In the genomic region with DNA sequence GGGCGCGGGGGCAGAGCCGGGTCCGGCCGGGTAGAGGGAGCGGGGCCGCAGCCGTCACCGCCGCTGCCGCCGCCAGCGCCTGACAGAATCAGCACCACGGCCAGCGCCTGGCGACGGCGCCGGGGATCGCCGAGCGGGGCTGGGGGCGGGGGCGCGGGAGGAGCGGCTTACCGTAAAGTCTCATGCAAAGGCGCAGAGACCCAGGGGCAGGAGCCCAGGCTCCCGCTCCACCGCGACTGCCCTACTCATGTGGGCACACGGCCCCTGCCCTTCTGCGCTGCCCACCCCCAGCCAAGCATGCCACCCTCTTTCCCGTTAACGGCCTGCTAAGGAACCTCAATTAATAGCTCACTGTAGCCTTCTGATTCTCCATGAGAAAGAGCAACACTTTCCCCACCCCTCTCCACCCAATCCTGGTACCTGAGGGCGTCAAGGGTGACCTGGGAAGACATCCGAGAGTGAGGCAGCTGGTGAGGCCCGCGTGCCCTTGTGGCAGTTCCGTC, we compare ENCODE assay signal across 9 cellular contexts. TPM values are rescaled to one million over a fixed set of nuclear protein-coding genes. Genes with fewer than 3 reads are reported as not detected.
A peak's percentile ranks its signal among the peaks of the same experiment; 100 is the strongest.
DNase-seq lines count a peak whose midpoint lies in the region; ATAC-seq and TF ChIP-seq lines count a peak whose summit lies in the region.
"Had no signal": no experiment of that assay in that cellular context is flagged by ENCODE, and none has a peak within 500 bp of the region (broad histone marks: within the 10 kb centered on the region; RNA-seq: fewer than 3 reads in every experiment).

A gene with protein sequence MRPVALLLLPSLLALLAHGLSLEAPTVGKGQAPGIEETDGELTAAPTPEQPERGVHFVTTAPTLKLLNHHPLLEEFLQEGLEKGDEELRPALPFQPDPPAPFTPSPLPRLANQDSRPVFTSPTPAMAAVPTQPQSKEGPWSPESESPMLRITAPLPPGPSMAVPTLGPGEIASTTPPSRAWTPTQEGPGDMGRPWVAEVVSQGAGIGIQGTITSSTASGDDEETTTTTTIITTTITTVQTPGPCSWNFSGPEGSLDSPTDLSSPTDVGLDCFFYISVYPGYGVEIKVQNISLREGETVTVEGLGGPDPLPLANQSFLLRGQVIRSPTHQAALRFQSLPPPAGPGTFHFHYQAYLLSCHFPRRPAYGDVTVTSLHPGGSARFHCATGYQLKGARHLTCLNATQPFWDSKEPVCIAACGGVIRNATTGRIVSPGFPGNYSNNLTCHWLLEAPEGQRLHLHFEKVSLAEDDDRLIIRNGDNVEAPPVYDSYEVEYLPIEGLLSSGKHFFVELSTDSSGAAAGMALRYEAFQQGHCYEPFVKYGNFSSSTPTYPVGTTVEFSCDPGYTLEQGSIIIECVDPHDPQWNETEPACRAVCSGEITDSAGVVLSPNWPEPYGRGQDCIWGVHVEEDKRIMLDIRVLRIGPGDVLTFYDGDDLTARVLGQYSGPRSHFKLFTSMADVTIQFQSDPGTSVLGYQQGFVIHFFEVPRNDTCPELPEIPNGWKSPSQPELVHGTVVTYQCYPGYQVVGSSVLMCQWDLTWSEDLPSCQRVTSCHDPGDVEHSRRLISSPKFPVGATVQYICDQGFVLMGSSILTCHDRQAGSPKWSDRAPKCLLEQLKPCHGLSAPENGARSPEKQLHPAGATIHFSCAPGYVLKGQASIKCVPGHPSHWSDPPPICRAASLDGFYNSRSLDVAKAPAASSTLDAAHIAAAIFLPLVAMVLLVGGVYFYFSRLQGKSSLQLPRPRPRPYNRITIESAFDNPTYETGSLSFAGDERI (minus strand): TSS at position 98 of the 503 bp plus-strand sequence. CDS start 164 bp downstream, outside the sequence.

- intact Hi-C loops in Panc1 (cut with micrococcal nuclease; ENCODE audit: unreplicated experiment), result no loop called here
- intact Hi-C loops in testis (cut with DNase I; ENCODE audit: low total_unique reads), result no loop called here

- no peak within 1 kb of the TSS for H2AFZ ChIP-seq in osteoblast (ENCODE audit: low read length)

- no TSS peak for BruUV-seq in Panc1 (replicated peaks; lab: Mats Ljungman, UMichigan)

- H3K4me2 ChIP-seq in osteoblast (ENCODE audit: insufficient read depth, low read length), result no peak within 1 kb of the TSS

- H3K27ac ChIP-seq in Panc1 (ENCODE audit: low read length), result no peak within 1 kb of the TSS
- H3K27ac ChIP-seq in osteoblast (ENCODE audit: low read depth, low read length), result no peak within 1 kb of the TSS
- H3K27ac ChIP-seq in testis, result no peak within 1 kb of the TSS

- CTCF ChIA-PET in Panc1 (lab: Charles Lee), result no interaction called here

- in situ Hi-C loops in Panc1 (cut with HindIII; ENCODE audit: low pct_unique_long_range_greater_than_20kb, low sequenced_read_pairs), result no loop called here

- H3K27me3 ChIP-seq in Panc1 (ENCODE audit: control insufficient read depth, insufficient read depth, low read length) (peaks cover 26% of the 10 kb centered on the region; the same call in 1 of the 2 replicates), osteoblast (ENCODE audit: insufficient read depth, low read length) (peaks cover 66% of the 10 kb centered on the region), testis (no peaks in the 10 kb centered on the region)

- TF ChIP-seq CTCF in Panc1 (IDR thresholded peaks at IDR 0.05) (no peak), osteoblast (IDR thresholded peaks at IDR 0.05; ENCODE audit: extremely low read depth, low read depth, low read length) (no peak), testis (IDR thresholded peaks at IDR 0.05) (peak in 1 of 3 experiments; percentile 27)

- DNase-seq in AML-193 (lab: John Stamatoyannopoulos, UW), result peak; percentile 14 to 20
- DNase-seq in HUDEP-2 (lab: John Stamatoyannopoulos, UW; ENCODE audit: unreplicated experiment in 76 of 76), result peak in 41 of 76 experiments; percentile 1 to 64 (median 26)
- DNase-seq in Panc1 (ENCODE audit: low read depth, low spot score), result no peak
- DNase-seq in activated gamma-delta T cell (lab: John Stamatoyannopoulos, UW), result peak; percentile 36
- DNase-seq in germinal center (ENCODE audit: low spot score), result peak; percentile 81
- DNase-seq in osteoblast (ENCODE audit: insufficient read length, low spot score, missing footprints), result peak; percentile 98
- DNase-seq in testis, result peak; percentile 85

- H3K79me2 ChIP-seq in osteoblast (ENCODE audit: insufficient read depth, low read length), result no peaks in the 10 kb centered on the region

- 1% methylated on average over 17 to 20 of the region's 40 CpGs for WGBS in testis, 2 donors

- H3K36me3 ChIP-seq in Panc1 (ENCODE audit: control insufficient read depth, insufficient read depth, low read length), result no peaks in the 10 kb centered on the region
- no peaks in the 10 kb centered on the region for H3K36me3 ChIP-seq in osteoblast (ENCODE audit: insufficient read depth, low read length)
- H3K36me3 ChIP-seq in testis (ENCODE audit: low read depth, missing control alignments), result no peaks in the 10 kb centered on the region

- no peak within 1 kb of the TSS; a peak in 1 of 4 replicates for H3K4me3 ChIP-seq in Panc1 (ENCODE audit: low read depth in 2 of 2, low read length in 2 of 2)
- H3K4me3 ChIP-seq in osteoblast (ENCODE audit: insufficient read depth, low read length), result no peak within 1 kb of the TSS
- peak within 1 kb of the TSS in 1 of 2 donors; percentile 24 for H3K4me3 ChIP-seq in testis

- peak; percentile 75 for ATAC-seq in Panc1
- no peak for ATAC-seq in HG03432 (IDR thresholded peaks at IDR 0.05; ENCODE audit: unreplicated experiment)

- no peak for TF ChIP-seq POLR2A in testis (IDR thresholded peaks at IDR 0.05)

- H4K20me1 ChIP-seq in osteoblast (ENCODE audit: insufficient read depth, low read length), result peaks cover 3% of the 10 kb centered on the region

- no peaks in the 10 kb centered on the region; the same call in 1 of the 2 replicates for H3K4me1 ChIP-seq in Panc1 (ENCODE audit: control insufficient read depth, insufficient read depth, low read length)
- H3K4me1 ChIP-seq in osteoblast (ENCODE audit: insufficient read depth, low read length), result peaks cover 6% of the 10 kb centered on the region
- H3K4me1 ChIP-seq in testis, result peaks cover 3% of the 10 kb centered on the region

- H3K9me3 ChIP-seq in Panc1 (ENCODE audit: control insufficient read depth, insufficient read depth, low read depth, low read length), result no peaks in the 10 kb centered on the region
- H3K9me3 ChIP-seq in osteoblast (ENCODE audit: low read depth, low read length), result no peaks in the 10 kb centered on the region
- no peaks in the 10 kb centered on the region for H3K9me3 ChIP-seq in testis

- POLR2A ChIA-PET in Panc1 (lab: Charles Lee), result no interaction called here

RNA-seq across cellular contexts. Expression of the gene that starts here (rescaled TPM):
- total RNA-seq in Panc1 (2021; ENCODE audit: unreplicated experiment) (not detected), osteoblast (not detected in 2 replicates), testis (1 to 10 TPM in 1 of 2 donors, under 1 TPM in 1; 0.79 to 2.1 TPM)
- 0.38 TPM for polyA plus RNA-seq in Panc1 (2012; ENCODE audit: insufficient read length)
- polyA plus RNA-seq in testis (ENCODE audit: insufficient read depth, low read depth, low replicate concordance), result 0.53 TPM
- total RNA-seq: glomerular endothelial cell had no signal

Comparison
In these comparisons a context has a peak if more than half of its experiments do, and no peak if none do; other contexts are left out.
1. Peak in ATAC-seq in Panc1; RNA of the gene not detected or under 1 TPM.
2. Peak in DNase-seq in osteoblast; RNA of the gene not detected or under 1 TPM.